31 cellular contexts compared by ENCODE assay signal in the genomic region with DNA sequence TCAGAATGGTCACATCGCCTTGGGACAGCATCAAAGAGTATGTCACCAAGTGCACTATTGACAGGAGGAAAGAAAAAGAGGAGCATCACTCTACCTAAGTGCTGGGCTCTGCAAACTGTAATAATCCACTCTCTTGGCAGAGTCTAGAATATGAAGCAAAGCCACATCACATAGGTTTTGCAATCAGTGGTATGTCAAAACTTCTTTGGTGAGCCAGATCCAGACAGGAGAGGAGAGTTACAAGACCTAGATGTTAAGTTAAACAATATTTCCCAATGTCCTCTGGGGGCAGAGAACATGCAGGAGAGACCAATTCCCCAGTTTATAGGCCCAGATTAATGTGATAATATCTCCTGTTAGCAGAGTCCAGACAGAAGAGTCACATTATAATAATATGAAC.
"Had no signal": no experiment of that assay in that cellular context is flagged by ENCODE, and none has a peak within 500 bp of the region (broad histone marks: within the 10 kb centered on the region; RNA-seq: fewer than 3 reads in every experiment).

No MANE protein-coding gene starts in this region.

- H3K4me2 ChIP-seq: PC-9 had no signal

- H3K9me3 ChIP-seq: body of pancreas, breast epithelium had no signal

- H3K4me3 ChIP-seq: body of pancreas, breast epithelium, PC-9 had no signal

- H3K4me3 Mint-ChIP-seq: activated CD8-positive, alpha-beta T cell treated with anti-CD3 and anti-CD28 coated beads for 36 hours; activated naive CD4-positive, alpha-beta T cell treated with anti-CD3 and anti-CD28 coated beads, Interleukin-2, amount 50 U/mL, for 24 hours; activated naive CD8-positive, alpha-beta T cell treated with anti-CD3 and anti-CD28 coated beads, Interleukin-2, amount 10 ng/mL, durations not matched to agents 7 days and 5 days; activated T-cell treated with anti-CD3 and anti-CD28 coated beads, Interleukin-2, amount 50 U/mL, for 72 hours had no signal

- H3K4me1 Mint-ChIP-seq: activated naive CD4-positive, alpha-beta T cell treated with anti-CD3 and anti-CD28 coated beads, Interleukin-2, amount 50 U/mL, for 24 hours; activated naive CD8-positive, alpha-beta T cell treated with anti-CD3 and anti-CD28 coated beads, Interleukin-2, amount 10 ng/mL, durations not matched to agents 7 days and 5 days had no signal

- DNase-seq: activated CD4-positive, alpha-beta T cell treated with anti-CD3 and anti-CD28 coated beads for 1 hour; activated CD4-positive, alpha-beta T cell treated with anti-CD3 and anti-CD28 coated beads for 48 hours; activated CD4-positive, CD25-positive, alpha-beta regulatory T cell; activated CD8-positive, alpha-beta T cell treated with anti-CD3 and anti-CD28 coated beads for 36 hours; activated gamma-delta T cell; activated naive CD4-positive, alpha-beta T cell treated with Interleukin-2 at 50 U/mL for 16 hours; activated naive CD8-positive, alpha-beta T cell treated with anti-CD3 and anti-CD28 coated beads, Interleukin-2, amount 10 ng/mL, durations not matched to agents 7 days and 5 days; activated T-cell treated with anti-CD3 and anti-CD28 coated beads, Interleukin-2, amount 50 U/mL, for 1 hour; activated T-cell treated with anti-CD3 and anti-CD28 coated beads, Interleukin-2, amount 50 U/mL, for 72 hours; body of pancreas; caudate nucleus; cerebellar nuclear complex; Karpas-422; KBM-7; MM.1S; NCI-H1105; NCI-H1417 treated with DMSO at 0.1 percent for 48 hours; NCI-H187 treated with DMSO at 0.1 percent for 48 hours; NCI-H2081; NCI-H2171 treated with DMSO at 0.1 percent for 48 hours; NCI-H2227 treated with DMSO at 0.1 percent for 48 hours; NCI-H524 treated with DMSO at 0.1 percent for 48 hours; NCI-H748 treated with DMSO at 0.1 percent for 48 hours; PC-9; SIG-M5; T1000; WERI-Rb-1 had no signal

- H3K27me3 Mint-ChIP-seq: activated CD8-positive, alpha-beta T cell treated with anti-CD3 and anti-CD28 coated beads for 36 hours; activated naive CD4-positive, alpha-beta T cell treated with anti-CD3 and anti-CD28 coated beads, Interleukin-2, amount 50 U/mL, for 24 hours; activated naive CD8-positive, alpha-beta T cell treated with anti-CD3 and anti-CD28 coated beads, Interleukin-2, amount 10 ng/mL, durations not matched to agents 7 days and 5 days had no signal

- H3K27ac ChIP-seq: body of pancreas, breast epithelium, PC-9, RWPE1, WERI-Rb-1 had no signal

- H3K4me1 ChIP-seq: body of pancreas, breast epithelium had no signal

- H3K36me3 ChIP-seq: breast epithelium, WERI-Rb-1 had no signal

- H3K27ac Mint-ChIP-seq: activated CD8-positive, alpha-beta T cell treated with anti-CD3 and anti-CD28 coated beads for 36 hours; activated naive CD4-positive, alpha-beta T cell treated with anti-CD3 and anti-CD28 coated beads, Interleukin-2, amount 50 U/mL, for 24 hours; activated naive CD8-positive, alpha-beta T cell treated with anti-CD3 and anti-CD28 coated beads, Interleukin-2, amount 10 ng/mL, durations not matched to agents 7 days and 5 days; activated T-cell treated with anti-CD3 and anti-CD28 coated beads, Interleukin-2, amount 50 U/mL, for 72 hours; activated T-helper 2 cell treated with anti-CD3 and anti-CD28 coated beads, Interferon-gamma antibody, Interleukin-2, Interleukin-4, amounts not matched to agents 10 μg/mL and 5 μg/mL and 100 μg/mL, durations not matched to agents 14 hours and 24 hours and 36 hours had no signal

- H3K9me3 Mint-ChIP-seq: activated CD8-positive, alpha-beta T cell treated with anti-CD3 and anti-CD28 coated beads for 36 hours; activated naive CD4-positive, alpha-beta T cell treated with anti-CD3 and anti-CD28 coated beads, Interleukin-2, amount 50 U/mL, for 24 hours; activated naive CD8-positive, alpha-beta T cell treated with anti-CD3 and anti-CD28 coated beads, Interleukin-2, amount 10 ng/mL, durations not matched to agents 7 days and 5 days; activated T-cell treated with anti-CD3 and anti-CD28 coated beads, Interleukin-2, amount 50 U/mL, for 72 hours; activated T-helper 2 cell treated with anti-CD3 and anti-CD28 coated beads, Interferon-gamma antibody, Interleukin-2, Interleukin-4, amounts not matched to agents 10 μg/mL and 5 μg/mL and 100 μg/mL, durations not matched to agents 14 hours and 24 hours and 36 hours had no signal

- H3K36me3 Mint-ChIP-seq: activated naive CD4-positive, alpha-beta T cell treated with anti-CD3 and anti-CD28 coated beads, Interleukin-2, amount 50 U/mL, for 24 hours; activated naive CD8-positive, alpha-beta T cell treated with anti-CD3 and anti-CD28 coated beads, Interleukin-2, amount 10 ng/mL, durations not matched to agents 7 days and 5 days had no signal

- H2AFZ ChIP-seq: PC-9 had no signal

- H3K27me3 ChIP-seq: body of pancreas, breast epithelium had no signal
